23 cellular contexts compared by ENCODE assay signal in the genomic region with DNA sequence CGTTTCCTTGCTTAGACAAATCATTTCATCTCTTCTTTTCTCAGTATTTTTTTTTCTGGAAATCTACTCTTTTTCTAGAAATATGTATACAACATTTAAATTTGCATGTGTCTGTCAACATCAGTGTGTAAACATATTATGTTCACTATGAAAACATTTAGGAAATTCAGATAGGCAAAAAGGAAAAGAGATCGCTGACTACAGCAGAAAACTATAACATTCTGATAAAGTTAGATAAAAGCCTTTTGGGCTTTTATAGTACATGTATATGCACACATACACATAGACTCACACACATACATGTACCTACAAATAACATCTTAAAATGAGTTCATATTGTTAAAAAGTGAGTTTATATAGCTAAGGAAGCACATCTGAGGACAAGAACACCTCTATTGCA.
DNase-seq lines count a peak whose midpoint lies in the region; ATAC-seq, FAIRE-seq and TF ChIP-seq lines count a peak whose summit lies in the region.
"Had no signal": no experiment of that assay in that cellular context is flagged by ENCODE, and none has a peak within 500 bp of the region (broad histone marks: within the 10 kb centered on the region; RNA-seq: fewer than 3 reads in every experiment).

No MANE protein-coding gene starts in this region.

- TF ChIP-seq POLR2A in stomach (IDR thresholded peaks at IDR 0.05): no peak

- H3K27ac Mint-ChIP-seq in Calu3 (ENCODE audit: unreplicated experiment) (peak overlapping the region; percentile 77), T-helper 17 cell (no peak overlapping the region)
- H3K27ac Mint-ChIP-seq: activated CD4-positive, alpha-beta T cell treated with anti-CD3 and anti-CD28 coated beads, Interleukin-2, amount 10 ng/mL, durations not matched to agents 24 days and 14 days; activated T-cell treated with anti-CD3 and anti-CD28 coated beads, Interleukin-2, amount 50 U/mL, for 24 hours had no signal

- CTCF ChIA-PET in Calu3 (lab: Charles Lee): interaction anchor here (0.8 kb wide), 1 partner anchor 17 kb away, joined by 3 read pairs; no protein-coding TSS in a partner anchor

- H3K27me3 Mint-ChIP-seq in Calu3 (ENCODE audit: unreplicated experiment) (no peaks in the 10 kb centered on the region), T-helper 17 cell (no peaks in the 10 kb centered on the region)
- H3K27me3 Mint-ChIP-seq: activated CD4-positive, alpha-beta T cell treated with anti-CD3 and anti-CD28 coated beads, Interleukin-2, amount 10 ng/mL, durations not matched to agents 24 days and 14 days; activated T-cell treated with anti-CD3 and anti-CD28 coated beads, Interleukin-2, amount 50 U/mL, for 24 hours had no signal

- no peak for DNase-seq in Calu3
- DNase-seq in lower lobe of right lung: no peak
- no peak for DNase-seq in stomach
- DNase-seq in stimulated activated naive CD4-positive, alpha-beta T cell (lab: John Stamatoyannopoulos, UW): no peak
- no peak for DNase-seq in SKM-1 (lab: John Stamatoyannopoulos, UW; ENCODE audit: unreplicated experiment)
- DNase-seq in T-helper 17 cell: no peak
- DNase-seq: activated CD4-positive, alpha-beta T cell treated with anti-CD3 and anti-CD28 coated beads, Interleukin-2, amount 10 ng/mL, durations not matched to agents 24 days and 14 days; activated gamma-delta T cell treated with Interleukin-2 at 50 U/mL for 16 hours; activated T-cell treated with anti-CD3 and anti-CD28 coated beads, Interleukin-2, amount 50 U/mL, for 24 hours; brain microvascular endothelial cell; effector CD8-positive, alpha-beta T cell; EL; GM23248; kidney glomerular epithelial cell; NCI-H2171; NCI-H524; SHP77 treated with DMSO at 0.1 percent for 48 hours; T-helper 9 cell; WERI-Rb-1 had no signal

- no peak for TF ChIP-seq EP300 in stomach (IDR thresholded peaks at IDR 0.05)

- intact Hi-C loops in Calu3 (cut with micrococcal nuclease; ENCODE audit: unreplicated experiment) (loop anchor here (5.0 kb wide), 1 partner anchor 271 kb away; no protein-coding TSS in a partner anchor), lower lobe of right lung (cut with DNase I) (no loop called here), stomach (cut with DNase I; ENCODE audit: low total_unique reads) (no loop called here)

- no peak for TF ChIP-seq CTCF in Calu3 (IDR thresholded peaks at IDR 0.05; ENCODE audit: unreplicated experiment)
- no peak for TF ChIP-seq CTCF in lower lobe of right lung (IDR thresholded peaks at IDR 0.05)
- no peak for TF ChIP-seq CTCF in stomach (IDR thresholded peaks at IDR 0.05)

- BruUV-seq in Calu3 (replicated peaks; lab: Mats Ljungman, UMichigan): no TSS peak

- H3K36me3 ChIP-seq in lower lobe of right lung: no peaks in the 10 kb centered on the region
- no peaks in the 10 kb centered on the region for H3K36me3 ChIP-seq in stomach
- H3K36me3 ChIP-seq: brain microvascular endothelial cell, WERI-Rb-1 had no signal

- ATAC-seq in lower lobe of right lung: no peak
- no peak for ATAC-seq in GM18873 (IDR thresholded peaks at IDR 0.05; ENCODE audit: low FRiP score, unreplicated experiment)
- ATAC-seq in T-helper 17 cell: no peak
- ATAC-seq: Panc1 had no signal

- WGBS in stomach, 5 donors: 42 to 67% (median 52%) methylated on average over 2 of the region's 2 CpGs

- H3K27ac ChIP-seq in lower lobe of right lung (peak overlapping the region; percentile 42), stomach (peak overlapping the region in 4 of 5 donors; percentile 43 to 85 (median 74))
- H3K27ac ChIP-seq: brain microvascular endothelial cell, GM23248, WERI-Rb-1 had no signal

- H3K9me3 Mint-ChIP-seq in Calu3 (ENCODE audit: low read depth, unreplicated experiment): no peaks in the 10 kb centered on the region
- H3K9me3 Mint-ChIP-seq: activated T-cell treated with anti-CD3 and anti-CD28 coated beads, Interleukin-2, amount 50 U/mL, for 24 hours had no signal

- H3K4me1 Mint-ChIP-seq in Calu3 (ENCODE audit: low read depth, unreplicated experiment) (peaks cover 53% of the 10 kb centered on the region), T-helper 17 cell (peaks cover 7% of the 10 kb centered on the region)

- peak; percentile 68 for FAIRE-seq in TTC549 (lab: Jason Lieb, UNC)

- H3K4me3 ChIP-seq in lower lobe of right lung (no peak overlapping the region), stomach (no peak overlapping the region)
- H3K4me3 ChIP-seq: GM23248, lung had no signal

- H3K27me3 ChIP-seq in lower lobe of right lung (ENCODE audit: low read depth) (no peaks in the 10 kb centered on the region), stomach (no peaks in the 10 kb centered on the region)
- H3K27me3 ChIP-seq: brain microvascular endothelial cell had no signal

- H3K4me1 ChIP-seq in lower lobe of right lung (peaks cover 51% of the 10 kb centered on the region), stomach (peaks cover 13 to 60% (median 45%) of the 10 kb centered on the region in 4 donors)

- H3K9me3 ChIP-seq in lower lobe of right lung (no peaks in the 10 kb centered on the region), stomach (no peaks in the 10 kb centered on the region), T-helper 17 cell (ENCODE audit: control insufficient read depth, low read length, poor library complexity, severe bottlenecking) (no peaks in the 10 kb centered on the region)

- H3K36me3 Mint-ChIP-seq in Calu3 (ENCODE audit: insufficient read depth, unreplicated experiment) (peaks cover 7% of the 10 kb centered on the region), T-helper 17 cell (ENCODE audit: low read depth) (no peaks in the 10 kb centered on the region)

- H3K4me3 Mint-ChIP-seq in Calu3 (ENCODE audit: low read depth, unreplicated experiment) (no peak overlapping the region), T-helper 17 cell (no peak overlapping the region)
- H3K4me3 Mint-ChIP-seq: activated CD4-positive, alpha-beta T cell treated with anti-CD3 and anti-CD28 coated beads, Interleukin-2, amount 10 ng/mL, durations not matched to agents 24 days and 14 days; activated T-cell treated with anti-CD3 and anti-CD28 coated beads, Interleukin-2, amount 50 U/mL, for 24 hours had no signal
